Comparison of ENCODE assay signal across 7 cellular contexts in the genomic region with DNA sequence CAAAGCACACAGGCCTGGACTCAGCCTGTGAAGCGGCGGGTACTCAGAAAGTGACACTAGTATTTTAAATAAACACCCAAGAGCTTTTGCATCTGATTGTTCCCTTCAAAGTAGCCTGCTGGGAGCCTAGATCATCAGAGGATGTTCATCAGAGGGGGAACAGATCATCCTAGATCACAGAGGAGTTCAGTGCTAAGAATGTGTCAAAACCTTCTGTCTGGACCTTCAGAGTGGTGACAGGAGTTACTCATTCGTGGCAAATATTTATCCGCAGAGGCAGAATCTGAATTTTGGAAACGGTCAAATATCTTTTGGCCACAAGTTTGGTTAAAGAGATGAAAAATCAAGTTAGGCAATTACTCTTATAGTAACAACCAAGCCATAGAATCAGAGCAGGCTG. TPM values are rescaled to one million over a fixed set of nuclear protein-coding genes. Genes with fewer than 3 reads are reported as not detected.
DNase-seq lines count a peak whose midpoint lies in the region; ATAC-seq and TF ChIP-seq lines count a peak whose summit lies in the region.

No MANE protein-coding gene starts in this region.

- no peak overlapping the region for H2BK20ac ChIP-seq in H9 (ENCODE audit: low read depth, low read length, poor library complexity, severe bottlenecking)

- peaks cover 9 to 20% of the 10 kb centered on the region in 2 experiments for H3K4me1 Mint-ChIP-seq in H9

- no peak for TF ChIP-seq POLR2A in gastroesophageal sphincter (IDR thresholded peaks at IDR 0.05)

- no peak overlapping the region for H3K4ac ChIP-seq in H9 (ENCODE audit: low read depth, low read length)

- H3K9me3 Mint-ChIP-seq in H9, result no peaks in the 10 kb centered on the region

- H3K9me3 ChIP-seq in H9 (ENCODE audit: control insufficient read depth, low read depth, low read length) (no peaks in the 10 kb centered on the region), SK-N-MC (ENCODE audit: low read depth, low read length) (no peaks in the 10 kb centered on the region), gastroesophageal sphincter (no peaks in the 10 kb centered on the region), smooth muscle cell (replicated peaks; ENCODE audit: low read depth) (no peaks in the 10 kb centered on the region)

- no peaks in the 10 kb centered on the region for H3K79me1 ChIP-seq in H9 (ENCODE audit: insufficient read depth, low read depth, low read length, poor library complexity, severe bottlenecking)

- DNase-seq in H9 (no peak), SK-N-MC (ENCODE audit: low read depth, low spot score) (no peak), smooth muscle cell (lab: John Stamatoyannopoulos, UW; ENCODE audit: unreplicated experiment) (no peak), GM19240 (ENCODE audit: insufficient read length, low spot score) (no peak)
- no peak for DNase-seq in activated T-cell treated with anti-CD3 and anti-CD28 coated beads, Interleukin-2, amount 50 U/mL, for 48 hours

- H3K9ac ChIP-seq in H9 (ENCODE audit: extremely low read depth, insufficient read length, low read length), result no peak overlapping the region
- H3K9ac ChIP-seq in SK-N-MC (ENCODE audit: insufficient read length), result peak overlapping the region; percentile 57
- no peak overlapping the region for H3K9ac ChIP-seq in smooth muscle cell (ENCODE audit: low read depth)

- no peak for TF ChIP-seq EP300 in gastroesophageal sphincter (IDR thresholded peaks at IDR 0.05)

- no peak overlapping the region for H2BK12ac ChIP-seq in H9 (ENCODE audit: insufficient read length, low read depth, low read length)

- TF ChIP-seq CTCF in H9 (conservative IDR thresholded peaks at IDR 0.05), result no peak
- no peak for TF ChIP-seq CTCF in gastroesophageal sphincter (IDR thresholded peaks at IDR 0.05)
- no peak for TF ChIP-seq CTCF in smooth muscle cell (IDR thresholded peaks at IDR 0.05; ENCODE audit: borderline replicate concordance, insufficient read depth, poor library complexity, severe bottlenecking)

- peaks cover 7% of the 10 kb centered on the region for H3F3A ChIP-seq in smooth muscle cell (ENCODE audit: low read depth)

- H3K27ac Mint-ChIP-seq in H9, result no peak overlapping the region

- no peak overlapping the region for H3K27ac ChIP-seq in H9 (ENCODE audit: insufficient read length, low read depth, low read length)
- peak overlapping the region; percentile 73 for H3K27ac ChIP-seq in SK-N-MC
- H3K27ac ChIP-seq in gastroesophageal sphincter, result peak overlapping the region; percentile 58 to 91 (median 80)
- no peak overlapping the region for H3K27ac ChIP-seq in smooth muscle cell (ENCODE audit: low read depth)

- peaks cover 44% of the 10 kb centered on the region for H3K27me3 Mint-ChIP-seq in H9 (ENCODE audit: low read depth)

- WGBS in H9 (ENCODE audit: extremely low coverage, insufficient read length, low lambda C conversion rate), result no CpG with 5 or more reads among the region's 5 CpGs
- WGBS in gastroesophageal sphincter (ENCODE audit: low coverage in 1 of 2), 2 donors, result 44 to 60% methylated on average over 5 of the region's 5 CpGs
- WGBS in smooth muscle cell (ENCODE audit: low lambda C conversion rate), result 79% methylated on average over 5 of the region's 5 CpGs

- H3K36me3 ChIP-seq in SK-N-MC (ENCODE audit: insufficient read depth, low read length), result no peaks in the 10 kb centered on the region
- H3K36me3 ChIP-seq in gastroesophageal sphincter, result no peaks in the 10 kb centered on the region
- H3K36me3 ChIP-seq in smooth muscle cell (ENCODE audit: low read depth), result no peaks in the 10 kb centered on the region

- no peaks in the 10 kb centered on the region; the same call in 1 of the 2 replicates for H3K27me3 ChIP-seq in H9 (ENCODE audit: insufficient read depth, low read length)
- H3K27me3 ChIP-seq in gastroesophageal sphincter, result no peaks in the 10 kb centered on the region
- no peaks in the 10 kb centered on the region for H3K27me3 ChIP-seq in smooth muscle cell (ENCODE audit: low read depth)

- no peak overlapping the region for H2BK15ac ChIP-seq in H9 (ENCODE audit: low read depth, low read length)

- no peak overlapping the region for H4K5ac ChIP-seq in H9 (ENCODE audit: insufficient read length, low read depth, low read length)

- H2AFZ ChIP-seq in H9 (ENCODE audit: low read length) (no peak overlapping the region), smooth muscle cell (ENCODE audit: low read depth) (peak overlapping the region; percentile 78)

- H3K4me2 ChIP-seq in H9 (ENCODE audit: insufficient read depth, insufficient read length, low read length) (no peak overlapping the region), smooth muscle cell (peak overlapping the region; percentile 87)

- H4K20me1 ChIP-seq in H9 (ENCODE audit: control insufficient read depth, insufficient read depth, insufficient read length) (no peaks in the 10 kb centered on the region), smooth muscle cell (ENCODE audit: low read depth) (no peaks in the 10 kb centered on the region)

- peak overlapping the region; percentile 48 to 73 for H3K4me3 Mint-ChIP-seq in H9

- no peak overlapping the region for H4K8ac ChIP-seq in H9 (replicated peaks; ENCODE audit: insufficient read length, low read depth, low read length)

- no peaks in the 10 kb centered on the region; a peak in 1 of 7 replicates for H3K36me3 Mint-ChIP-seq in H9 (ENCODE audit: insufficient read depth in 1 of 3, low read depth in 3 of 3)

- H3K23me2 ChIP-seq in H9 (ENCODE audit: insufficient read length, low read depth, low read length, poor library complexity, severe bottlenecking), result no peaks in the 10 kb centered on the region

- H3K14ac ChIP-seq in H9 (ENCODE audit: insufficient read depth, low read length), result no peak overlapping the region

- H3K79me2 ChIP-seq in H9 (ENCODE audit: insufficient read depth, low read length) (no peaks in the 10 kb centered on the region), smooth muscle cell (ENCODE audit: low read depth) (no peaks in the 10 kb centered on the region)

- H2AK5ac ChIP-seq in H9 (ENCODE audit: insufficient read length, low read length), result no peak overlapping the region

- no peak overlapping the region for H3K23ac ChIP-seq in H9 (ENCODE audit: insufficient read length, low read depth, low read length)

- no peak overlapping the region for H3K18ac ChIP-seq in H9 (ENCODE audit: insufficient read length, low read depth, low read length)

- ATAC-seq in gastroesophageal sphincter, result no peak
- no peak for ATAC-seq in GM21786 (IDR thresholded peaks at IDR 0.05; ENCODE audit: unreplicated experiment)

- H3K4me3 ChIP-seq in SK-N-MC (no peak overlapping the region), gastroesophageal sphincter (peak overlapping the region; percentile 36 to 57), smooth muscle cell (peak overlapping the region; percentile 53)

- H3T11ph ChIP-seq in H9 (ENCODE audit: low read length), result no peak overlapping the region

- no peaks in the 10 kb centered on the region for H3K4me1 ChIP-seq in H9 (ENCODE audit: insufficient read depth, low read length)
- H3K4me1 ChIP-seq in gastroesophageal sphincter, result peaks cover 0 to 30% (median 10%) of the 10 kb centered on the region in 3 donors
- H3K4me1 ChIP-seq in smooth muscle cell (ENCODE audit: low read depth), result no peaks in the 10 kb centered on the region

- no peak overlapping the region for H3K56ac ChIP-seq in H9 (ENCODE audit: insufficient read length, low read depth, low read length)

- no peak overlapping the region for H4K91ac ChIP-seq in H9 (ENCODE audit: insufficient read length, low read depth, low read length)

- no peak overlapping the region for H2BK120ac ChIP-seq in H9 (ENCODE audit: low read depth, low read length, poor library complexity, severe bottlenecking)

- H2BK5ac ChIP-seq in H9 (ENCODE audit: insufficient read length, low read length), result no peak overlapping the region

RNA-seq across cellular contexts. Expression of a gene that starts 9.7 kb away (rescaled TPM):
- total RNA-seq in H9 (2021), result 22.0 and 23.4 TPM in 2 replicates
- 10 to 100 TPM; 17.0 to 26.3 (median 18.3) TPM for total RNA-seq in gastroesophageal sphincter
- 4.8 and 7.6 TPM in 2 replicates for total RNA-seq in smooth muscle cell
- polyA plus RNA-seq in smooth muscle cell, result 7.4 and 7.6 TPM in 2 replicates

RNA-seq across cellular contexts. Expression of a gene that starts 14.2 kb away (rescaled TPM):
- total RNA-seq in H9 (2021) (0.09 TPM in 1 of 2 replicates, not detected in the other), gastroesophageal sphincter (10 to 100 TPM in 1 of 4 donors, 1 to 10 TPM in 3; 1.2 to 22.2 (median 2.5) TPM), smooth muscle cell (0.04 and 0.13 TPM in 2 replicates)
- 0.66 TPM in 1 of 2 replicates, not detected in the other for polyA plus RNA-seq in smooth muscle cell

RNA-seq across cellular contexts. Expression of a gene that starts 25.6 kb away (rescaled TPM):
- total RNA-seq in H9 (2021), result 1.3 and 1.4 TPM in 2 replicates
- 10 to 100 TPM; 11.6 to 17.6 (median 16.4) TPM for total RNA-seq in gastroesophageal sphincter
- 4.7 and 9.0 TPM in 2 replicates for total RNA-seq in smooth muscle cell
- 3.8 and 5.6 TPM in 2 replicates for polyA plus RNA-seq in smooth muscle cell

RNA-seq across cellular contexts. Expression of a gene that starts 25.7 kb away (rescaled TPM):
- not detected in 2 replicates for total RNA-seq in H9 (2021)
- total RNA-seq in gastroesophageal sphincter, result under 1 TPM in 1 of 4 donors, not detected in 3; 0.15 TPM
- 0.13 TPM in 1 of 2 replicates, not detected in the other for total RNA-seq in smooth muscle cell
- 0.80 TPM in 1 of 2 replicates, not detected in the other for polyA plus RNA-seq in smooth muscle cell

Comparison
In these comparisons a context has a peak if more than half of its experiments do, and no peak if none do; other contexts are left out.
1. H3K27ac ChIP-seq: peak in SK-N-MC (single experiment) and gastroesophageal sphincter (4 of 4); none in H9 (single experiment) and smooth muscle cell (single experiment).